8 cellular contexts compared by ENCODE assay signal in genomic region chr12:11758838-11759509, GRCh38.
DNase-seq lines count a peak whose midpoint lies in the region; ATAC-seq and TF ChIP-seq lines count a peak whose summit lies in the region.

No MANE protein-coding gene starts in this region.

- no peaks in the 10 kb centered on the region for H3K27me3 Mint-ChIP-seq in stimulated activated naive B cell treated with anti-CD40 and anti-IgM and Interleukin-4, amounts not matched to agents 10 μg/mL and 1 μg/mL and 100 μg/mL, for 72 hours

- peaks cover 26 to 51% of the 10 kb centered on the region in 2 donors for H3K36me3 Mint-ChIP-seq in stimulated activated naive B cell treated with anti-CD40 and anti-IgM and Interleukin-4, amounts not matched to agents 10 μg/mL and 1 μg/mL and 100 μg/mL, for 72 hours

- H3K4me1 Mint-ChIP-seq in stimulated activated naive B cell treated with anti-CD40 and anti-IgM and Interleukin-4, amounts not matched to agents 10 μg/mL and 1 μg/mL and 100 μg/mL, for 72 hours, result peaks cover 50 to 86% of the 10 kb centered on the region in 2 donors

- no peak overlapping the region for H3K4me3 ChIP-seq in KMS-11 (IDR thresholded peaks at IDR 0.05; ENCODE audit: insufficient read depth, low read depth, low read length)

- H2AFZ ChIP-seq in KMS-11 (ENCODE audit: low read depth), result no peak overlapping the region

- H3K4me2 ChIP-seq in KMS-11, result peak overlapping the region; percentile 66

- H3K36me3 ChIP-seq in KMS-11 (ENCODE audit: insufficient read depth), result no peaks in the 10 kb centered on the region

- ATAC-seq in GM19351 (IDR thresholded peaks at IDR 0.05; ENCODE audit: unreplicated experiment) (peak; percentile 46), HG02981 (IDR thresholded peaks at IDR 0.05; ENCODE audit: unreplicated experiment) (no peak)
- peak; percentile 76 to 83 for ATAC-seq in stimulated activated naive B cell treated with anti-CD40 and anti-IgM and Interleukin-4, amounts not matched to agents 10 μg/mL and 1 μg/mL and 100 μg/mL, for 72 hours (replicated peaks)

- no peak overlapping the region for H3K9ac ChIP-seq in KMS-11

- peak overlapping the region; percentile 50; the same call in 1 of the 2 replicates for H3K27ac ChIP-seq in KMS-11

- TF ChIP-seq CTCF in KMS-11 (conservative IDR thresholded peaks at IDR 0.05; ENCODE audit: low read depth, low read length), result no peak

- H3K27me3 ChIP-seq in KMS-11 (ENCODE audit: insufficient read depth, low read depth), result no peaks in the 10 kb centered on the region

- H4K20me1 ChIP-seq in KMS-11 (ENCODE audit: insufficient read depth), result no peaks in the 10 kb centered on the region

- H3K4me3 Mint-ChIP-seq in stimulated activated naive B cell treated with anti-CD40 and anti-IgM and Interleukin-4, amounts not matched to agents 10 μg/mL and 1 μg/mL and 100 μg/mL, for 72 hours, result peak overlapping the region; percentile 52 to 62

- peaks cover 0 to 5% of the 10 kb centered on the region in 2 donors for H3K9me3 Mint-ChIP-seq in stimulated activated naive B cell treated with anti-CD40 and anti-IgM and Interleukin-4, amounts not matched to agents 10 μg/mL and 1 μg/mL and 100 μg/mL, for 72 hours

- H3K4me1 ChIP-seq in KMS-11 (ENCODE audit: low read depth, poor library complexity, severe bottlenecking), result peaks cover 99% of the 10 kb centered on the region

- peak overlapping the region; percentile 95 for H3K27ac Mint-ChIP-seq in stimulated activated naive B cell treated with anti-CD40 and anti-IgM and Interleukin-4, amounts not matched to agents 10 μg/mL and 1 μg/mL and 100 μg/mL, for 72 hours

- H3K79me2 ChIP-seq in KMS-11 (ENCODE audit: insufficient read depth, low read depth), result no peaks in the 10 kb centered on the region

- DNase-seq in germinal center (ENCODE audit: low spot score) (peak; percentile 28), GOT3 (lab: John Stamatoyannopoulos, UW) (no peak), HUDEP-2 (lab: John Stamatoyannopoulos, UW; ENCODE audit: unreplicated experiment in 76 of 76) (no peak)
- peak; percentile 80 for DNase-seq in stimulated activated naive B cell treated with anti-CD40 and anti-IgM and Interleukin-4, amounts not matched to agents 10 μg/mL and 1 μg/mL and 100 μg/mL, for 72 hours
- DNase-seq in activated CD8-positive, alpha-beta memory T cell treated with anti-CD3 and anti-CD28 coated beads, Interleukin-2, amount 50 U/mL, for 4 hours, result no peak

Comparison
In these comparisons a context has a peak if more than half of its experiments do, and no peak if none do; other contexts are left out.
1. DNase-seq: peak in germinal center (single experiment) and stimulated activated naive B cell treated with anti-CD40 and anti-IgM and Interleukin-4, amounts not matched to agents 10 μg/mL and 1 μg/mL and 100 μg/mL, for 72 hours (single experiment); none in GOT3 (single experiment), HUDEP-2 (0 of 76) and activated CD8-positive, alpha-beta memory T cell treated with anti-CD3 and anti-CD28 coated beads, Interleukin-2, amount 50 U/mL, for 4 hours (single experiment).